14 cellular contexts compared by ENCODE assay signal in genomic region chr1:23573574-23574182, GRCh38. TPM values are rescaled to one million over a fixed set of nuclear protein-coding genes. Genes with fewer than 3 reads are reported as not detected.
DNase-seq lines count a peak whose midpoint lies in the region; ATAC-seq, FAIRE-seq and TF ChIP-seq lines count a peak whose summit lies in the region.
"Had no signal": no experiment of that assay in that cellular context is flagged by ENCODE, and none has a peak within 500 bp of the region (broad histone marks: within the 10 kb centered on the region; RNA-seq: fewer than 3 reads in every experiment).

No MANE protein-coding gene starts in this region.

- peaks cover 7% of the 10 kb centered on the region for H3F3A ChIP-seq in SU-DHL-6 (ENCODE audit: insufficient read depth)

- H3K27me3 Mint-ChIP-seq in naive thymus-derived CD8-positive, alpha-beta T cell, result peaks cover 0 to 4% (median 0%) of the 10 kb centered on the region in 5 donors
- peaks cover 4% of the 10 kb centered on the region for H3K27me3 Mint-ChIP-seq in activated naive CD8-positive, alpha-beta T cell treated with anti-CD3 and anti-CD28 coated beads, Interleukin-2, amount 50 U/mL, for 24 hours

- H3K4me2 ChIP-seq in HepG2 (ENCODE audit: low read depth, low read length), result no peak overlapping the region
- H3K4me2 ChIP-seq in SU-DHL-6 (ENCODE audit: low read depth, low read length, poor library complexity, severe bottlenecking), result peak overlapping the region; percentile 6

- peak overlapping the region in 6 of 10 donors; percentile 11 to 84 (median 73) for H3K27ac Mint-ChIP-seq in naive thymus-derived CD8-positive, alpha-beta T cell
- H3K27ac Mint-ChIP-seq in activated naive CD8-positive, alpha-beta T cell treated with anti-CD3 and anti-CD28 coated beads, Interleukin-2, amount 50 U/mL, for 24 hours, result no peak overlapping the region

- peaks cover 22 to 58% (median 56%) of the 10 kb centered on the region in 4 donors for H3K4me1 Mint-ChIP-seq in naive thymus-derived CD8-positive, alpha-beta T cell
- H3K4me1 Mint-ChIP-seq in activated naive CD8-positive, alpha-beta T cell treated with anti-CD3 and anti-CD28 coated beads, Interleukin-2, amount 50 U/mL, for 24 hours, result peaks cover 51% of the 10 kb centered on the region

- H3K4me3 ChIP-seq in HepG2 (replicated peaks in 1 of 3; ENCODE audit: insufficient read depth in 1 of 3, low read depth in 2 of 3, low read length in 3 of 3) (no peak overlapping the region), right lobe of liver (no peak overlapping the region), SU-DHL-6 (ENCODE audit: insufficient read depth, low read length, poor library complexity, severe bottlenecking) (no peak overlapping the region), tibial artery (no peak overlapping the region), colonic mucosa (no peak overlapping the region)

- in situ Hi-C loops in HepG2 (cut with HindIII; ENCODE audit: extremely low pct_ligation_motif_present, low pct_unique_long_range_greater_than_20kb), result no loop called here

- H2AFZ ChIP-seq in HepG2 (ENCODE audit: low read length) (no peak overlapping the region), SU-DHL-6 (ENCODE audit: low read depth, low read length, severe bottlenecking) (no peak overlapping the region)

- TF ChIP-seq EP300 in HepG2 (IDR thresholded peaks at IDR 0.05; ENCODE audit: low read depth in 2 of 2, low read length in 2 of 2), result no peak
- no peak for TF ChIP-seq EP300 in HepG2 (CRISPR knock-in tag; IDR thresholded peaks at IDR 0.05; ENCODE audit: borderline replicate concordance)

- intact Hi-C loops in HepG2 (cut with micrococcal nuclease; ENCODE audit: unreplicated experiment), result no loop called here
- intact Hi-C loops in right lobe of liver (cut with DNase I), result no loop called here
- intact Hi-C loops in tibial artery (cut with DNase I; ENCODE audit: low total_unique reads), result no loop called here
- intact Hi-C loops in colonic mucosa (cut with DNase I), result no loop called here

- H3K9me3 Mint-ChIP-seq in naive thymus-derived CD8-positive, alpha-beta T cell, result no peaks in the 10 kb centered on the region
- no peaks in the 10 kb centered on the region for H3K9me3 Mint-ChIP-seq in activated naive CD8-positive, alpha-beta T cell treated with anti-CD3 and anti-CD28 coated beads, Interleukin-2, amount 50 U/mL, for 24 hours

- H4K20me1 ChIP-seq in HepG2 (ENCODE audit: insufficient read depth, low read length) (no peaks in the 10 kb centered on the region), SU-DHL-6 (ENCODE audit: low read depth, low read length) (no peaks in the 10 kb centered on the region)

- WGBS in HepG2 (ENCODE audit: low lambda C conversion rate), result 20% methylated on average over 4 of the region's 4 CpGs
- WGBS in right lobe of liver (ENCODE audit: insufficient coverage, low coverage, low lambda C conversion rate, missing lambda C conversion rate), result 71% methylated on average over 4 of the region's 4 CpGs

- POLR2A ChIA-PET in HepG2 (lab: Yijun Ruan, JAX), result no interaction called here
- POLR2A ChIA-PET in naive thymus-derived CD8-positive, alpha-beta T cell (lab: Charles Lee), result interaction anchor here (0.6 to 9.1 kb wide), 3 partner anchors 15 to 257 kb away, joined by 5 to 65 read pairs (median 44); partner anchors contain the start of gene ID3

- no peak overlapping the region for H3K27ac ChIP-seq in HepG2 (ENCODE audit: extremely low read length, insufficient read depth, low read length)
- no peak overlapping the region for H3K27ac ChIP-seq in right lobe of liver
- H3K27ac ChIP-seq in SU-DHL-6 (ENCODE audit: low read depth, low read length), result 0 out of 2 replicates have a peak overlapping the region, but pooled peaks have one; percentile 23
- H3K27ac ChIP-seq in tibial artery, result peak overlapping the region; percentile 80 to 94
- no peak overlapping the region for H3K27ac ChIP-seq in colonic mucosa

- ATAC-seq in HepG2 (no peak), right lobe of liver (no peak)
- ATAC-seq in naive thymus-derived CD8-positive, alpha-beta T cell, result peak in 1 of 2 donors; percentile 4
- ATAC-seq in activated naive CD8-positive, alpha-beta T cell treated with anti-CD3 and anti-CD28 coated beads, Interleukin-2, amount 50 U/mL, for 24 hours, result no peak

- TF ChIP-seq CTCF in HepG2 (CRISPR knock-in tag; IDR thresholded peaks at IDR 0.05) (no peak), right lobe of liver (IDR thresholded peaks at IDR 0.05) (no peak), SU-DHL-6 (IDR thresholded peaks at IDR 0.05; ENCODE audit: insufficient read depth, low read length, poor library complexity, severe bottlenecking) (no peak), tibial artery (IDR thresholded peaks at IDR 0.05) (no peak), colonic mucosa (IDR thresholded peaks at IDR 0.05) (no peak)

- H3K36me3 ChIP-seq in HepG2 (replicated peaks in 1 of 2; ENCODE audit: control insufficient read depth in 1 of 2, insufficient read depth in 2 of 2, low read length in 2 of 2) (no peaks in the 10 kb centered on the region), right lobe of liver (no peaks in the 10 kb centered on the region), SU-DHL-6 (ENCODE audit: low read length) (no peaks in the 10 kb centered on the region), tibial artery (no peaks in the 10 kb centered on the region), colonic mucosa (no peaks in the 10 kb centered on the region)

- TF ChIP-seq RAD21 in HepG2 (CRISPR knock-in tag; IDR thresholded peaks at IDR 0.05), result no peak

- no peak for FAIRE-seq in HepG2 (lab: Jason Lieb, UNC)
- FAIRE-seq: RCC 7860 had no signal

- TF ChIP-seq POLR2A in HepG2 (IDR thresholded peaks at IDR 0.05; ENCODE audit: insufficient read depth in 1 of 2, low read depth in 2 of 2, low read length in 2 of 2) (no peak), right lobe of liver (IDR thresholded peaks at IDR 0.05) (no peak)

- no peaks in the 10 kb centered on the region for H3K9me2 ChIP-seq in SU-DHL-6 (replicated peaks; ENCODE audit: insufficient read depth, low read length)

- peaks cover 0 to 2% (median 0%) of the 10 kb centered on the region in 3 donors for H3K36me3 Mint-ChIP-seq in naive thymus-derived CD8-positive, alpha-beta T cell
- H3K36me3 Mint-ChIP-seq in activated naive CD8-positive, alpha-beta T cell treated with anti-CD3 and anti-CD28 coated beads, Interleukin-2, amount 50 U/mL, for 24 hours (ENCODE audit: low read depth), result no peaks in the 10 kb centered on the region

- CTCF ChIA-PET in HepG2 (lab: Yijun Ruan, JAX; ENCODE audit: low intra/inter-chr PET ratio, low total read pairs), result no interaction called here

- H3K9me3 ChIP-seq in HepG2 (ENCODE audit: low read length), result no peaks in the 10 kb centered on the region
- H3K9me3 ChIP-seq in right lobe of liver, result no peaks in the 10 kb centered on the region
- H3K9me3 ChIP-seq in SU-DHL-6 (ENCODE audit: insufficient read depth, low read length), result no peaks in the 10 kb centered on the region
- no peaks in the 10 kb centered on the region for H3K9me3 ChIP-seq in tibial artery
- H3K9me3 ChIP-seq in colonic mucosa, result no peaks in the 10 kb centered on the region

- H3K9ac ChIP-seq in HepG2 (ENCODE audit: insufficient read depth, low read depth, low read length) (no peak overlapping the region), SU-DHL-6 (ENCODE audit: low read length) (no peak overlapping the region), colonic mucosa (ENCODE audit: low read depth in 2 of 2, low read length in 2 of 2) (no peak overlapping the region)

- peaks cover 0 to 17% of the 10 kb centered on the region in 2 experiments; a peak in 1 of 5 replicates for H3K27me3 ChIP-seq in HepG2 (ENCODE audit: control insufficient read depth in 1 of 2, insufficient read depth in 2 of 2, low read length in 2 of 2)
- H3K27me3 ChIP-seq in right lobe of liver, result peaks cover 0 to 4% of the 10 kb centered on the region in 2 donors
- no peaks in the 10 kb centered on the region for H3K27me3 ChIP-seq in SU-DHL-6 (ENCODE audit: low read length)
- no peaks in the 10 kb centered on the region for H3K27me3 ChIP-seq in tibial artery
- no peaks in the 10 kb centered on the region for H3K27me3 ChIP-seq in colonic mucosa

- peaks cover 68% of the 10 kb centered on the region for H3K4me1 ChIP-seq in HepG2 (ENCODE audit: insufficient read depth, low read length)
- H3K4me1 ChIP-seq in right lobe of liver, result no peaks in the 10 kb centered on the region
- peaks cover 0 to 59% (median 45%) of the 10 kb centered on the region in 4 donors for H3K4me1 ChIP-seq in tibial artery
- no peaks in the 10 kb centered on the region for H3K4me1 ChIP-seq in colonic mucosa

- no TSS peak for BruUV-seq in HepG2 (replicated peaks; lab: Mats Ljungman, UMichigan)

- DNase-seq in HepG2 (ENCODE audit: low spot score) (no peak), right lobe of liver (no peak), tibial artery (no peak), SW 1271 (lab: John Stamatoyannopoulos, UW) (no peak), colonic mucosa (no peak)
- DNase-seq in naive thymus-derived CD8-positive, alpha-beta T cell, result no peak
- no peak for DNase-seq in activated naive CD8-positive, alpha-beta T cell treated with anti-CD3 and anti-CD28 coated beads, Interleukin-2, amount 50 U/mL, for 24 hours
- DNase-seq: NCI-H1417, NCI-H1930, NCI-H2171, NCI-H82, SHP77 treated with DMSO at 0.1 percent for 48 hours had no signal

- no peak overlapping the region for H3K4me3 Mint-ChIP-seq in naive thymus-derived CD8-positive, alpha-beta T cell
- no peak overlapping the region for H3K4me3 Mint-ChIP-seq in activated naive CD8-positive, alpha-beta T cell treated with anti-CD3 and anti-CD28 coated beads, Interleukin-2, amount 50 U/mL, for 24 hours

- H3K79me2 ChIP-seq in HepG2 (ENCODE audit: insufficient read depth, low read length), result no peaks in the 10 kb centered on the region
- no peaks in the 10 kb centered on the region for H3K79me2 ChIP-seq in SU-DHL-6 (ENCODE audit: insufficient read depth, low read length)

RNA-seq across cellular contexts. Expression of gene ID3, which starts 14.4 kb away (rescaled TPM):
- total RNA-seq in HepG2 (2016; rRNA removed; fragmentation: Illumina TruSeq; extraction: Trizol) (67.8 and 115 TPM in 2 replicates), right lobe of liver (10 to 100 TPM; 12.7 to 44.6 (median 27.0) TPM), colonic mucosa (100 to 1,000 TPM; 106 to 221 TPM)
- total RNA-seq in HepG2 (2016; cell fraction: cytosol; rRNA removed; fragmentation: Illumina TruSeq; extraction: Trizol; ENCODE audit: low read depth), result 119 and 126 TPM in 2 replicates
- total RNA-seq in HepG2 (2016; cell fraction: insoluble cytoplasmic fraction; rRNA removed; fragmentation: Illumina TruSeq; extraction: Trizol), result 65.6 and 120 TPM in 2 replicates
- total RNA-seq in HepG2 (2016; cell fraction: membrane; rRNA removed; fragmentation: Illumina TruSeq; extraction: Trizol), result 79.8 and 82.4 TPM in 2 replicates
- 82.3 and 85.6 TPM in 2 replicates for total RNA-seq in HepG2 (2016; cell fraction: nucleus; rRNA removed; fragmentation: Illumina TruSeq; extraction: Trizol)
- polyA plus RNA-seq in HepG2 (2011; rRNA removed), result 34.9 and 64.8 TPM in 2 replicates
- polyA plus RNA-seq in HepG2 (2011; cell fraction: cytosol; rRNA removed), result 40.3 and 106 TPM in 2 replicates
- 50.4 and 124 TPM in 2 replicates for polyA plus RNA-seq in HepG2 (2011; cell fraction: nucleus; rRNA removed)
- 19.1 and 19.4 TPM in 2 replicates for polyA plus RNA-seq in HepG2 (2012)
- polyA plus RNA-seq in HepG2 (2016; cell fraction: cytosol; fragmentation: Illumina TruSeq; extraction: Trizol; ENCODE audit: low read depth), result 19.4 and 20.9 TPM in 2 replicates
- 67.3 and 67.6 TPM in 2 replicates for polyA plus RNA-seq in HepG2 (2016; cell fraction: insoluble cytoplasmic fraction; fragmentation: Illumina TruSeq; extraction: Trizol; ENCODE audit: low read depth)
- polyA plus RNA-seq in HepG2 (2016; cell fraction: membrane; fragmentation: Illumina TruSeq; extraction: Trizol; ENCODE audit: low read depth), result 27.8 and 28.9 TPM in 2 replicates
- polyA plus RNA-seq in HepG2 (2016; cell fraction: nucleus; fragmentation: Illumina TruSeq; extraction: Trizol; ENCODE audit: insufficient read depth, low read depth), result 106 and 110 TPM in 2 replicates
- 66.2 and 315 TPM in 2 replicates for polyA minus RNA-seq in HepG2 (2011; rRNA and poly(A)+ RNA removed; ENCODE audit: low replicate concordance)
- 18.4 and 43.5 TPM in 2 replicates for polyA minus RNA-seq in HepG2 (2011; cell fraction: cytosol; rRNA and poly(A)+ RNA removed)
- polyA minus RNA-seq in HepG2 (2011; cell fraction: nucleus; rRNA and poly(A)+ RNA removed), result 53.5 and 115 TPM in 2 replicates
- 10 to 100 TPM; 60.9 to 64.8 TPM for total RNA-seq in naive thymus-derived CD8-positive, alpha-beta T cell
- 1 to 10 TPM; 2.7 to 10.0 (median 4.6) TPM for polyA plus RNA-seq in naive thymus-derived CD8-positive, alpha-beta T cell

RNA-seq across cellular contexts. Expression of gene E2F2, which starts 42.6 kb away (rescaled TPM):
- total RNA-seq in HepG2 (2016; rRNA removed; fragmentation: Illumina TruSeq; extraction: Trizol) (5.7 and 6.6 TPM in 2 replicates), right lobe of liver (1 to 10 TPM in 1 of 6 experiments, under 1 TPM in 5; 0.18 to 1.2 (median 0.70) TPM), colonic mucosa (10 to 100 TPM in 1 of 2 donors, 1 to 10 TPM in 1; 8.2 to 32.9 TPM)
- total RNA-seq in HepG2 (2016; cell fraction: cytosol; rRNA removed; fragmentation: Illumina TruSeq; extraction: Trizol; ENCODE audit: low read depth), result 1.1 and 1.3 TPM in 2 replicates
- total RNA-seq in HepG2 (2016; cell fraction: insoluble cytoplasmic fraction; rRNA removed; fragmentation: Illumina TruSeq; extraction: Trizol), result 4.9 and 6.0 TPM in 2 replicates
- total RNA-seq in HepG2 (2016; cell fraction: membrane; rRNA removed; fragmentation: Illumina TruSeq; extraction: Trizol), result 2.6 TPM in 2 replicates
- 5.1 and 7.1 TPM in 2 replicates for total RNA-seq in HepG2 (2016; cell fraction: nucleus; rRNA removed; fragmentation: Illumina TruSeq; extraction: Trizol)
- polyA plus RNA-seq in HepG2 (2011; rRNA removed), result 0.50 and 0.65 TPM in 2 replicates
- polyA plus RNA-seq in HepG2 (2011; cell fraction: cytosol; rRNA removed), result 0.29 and 0.35 TPM in 2 replicates
- polyA plus RNA-seq in HepG2 (2011; cell fraction: nucleus; rRNA removed), result 1.9 TPM in 2 replicates
- 0.63 and 1.4 TPM in 2 replicates for polyA plus RNA-seq in HepG2 (2012)
- polyA plus RNA-seq in HepG2 (2016; cell fraction: cytosol; fragmentation: Illumina TruSeq; extraction: Trizol; ENCODE audit: low read depth), result 0.24 and 0.26 TPM in 2 replicates
- 3.4 and 4.2 TPM in 2 replicates for polyA plus RNA-seq in HepG2 (2016; cell fraction: insoluble cytoplasmic fraction; fragmentation: Illumina TruSeq; extraction: Trizol; ENCODE audit: low read depth)
- polyA plus RNA-seq in HepG2 (2016; cell fraction: membrane; fragmentation: Illumina TruSeq; extraction: Trizol; ENCODE audit: low read depth), result 0.62 and 0.69 TPM in 2 replicates
- 12.8 and 14.2 TPM in 2 replicates for polyA plus RNA-seq in HepG2 (2016; cell fraction: nucleus; fragmentation: Illumina TruSeq; extraction: Trizol; ENCODE audit: insufficient read depth, low read depth)
- polyA minus RNA-seq in HepG2 (2011; rRNA and poly(A)+ RNA removed; ENCODE audit: low replicate concordance), result 1.8 and 19.5 TPM in 2 replicates
- polyA minus RNA-seq in HepG2 (2011; cell fraction: cytosol; rRNA and poly(A)+ RNA removed), result 0.79 and 1.1 TPM in 2 replicates
- 0.87 and 1.3 TPM in 2 replicates for polyA minus RNA-seq in HepG2 (2011; cell fraction: nucleus; rRNA and poly(A)+ RNA removed)
- under 1 TPM; 0.10 to 0.14 TPM for total RNA-seq in naive thymus-derived CD8-positive, alpha-beta T cell
- under 1 TPM in 2 of 3 donors, not detected in 1; 0.05 to 0.14 TPM for polyA plus RNA-seq in naive thymus-derived CD8-positive, alpha-beta T cell

Comparison
In these comparisons a context has a peak if more than half of its experiments do, and no peak if none do; other contexts are left out.
1. H3K27ac ChIP-seq: peak in SU-DHL-6 (single experiment) and tibial artery (2 of 2); none in HepG2 (single experiment), right lobe of liver (0 of 3) and colonic mucosa (single experiment).